Comparison of ENCODE assay signal across 16 cellular contexts in the genomic region with DNA sequence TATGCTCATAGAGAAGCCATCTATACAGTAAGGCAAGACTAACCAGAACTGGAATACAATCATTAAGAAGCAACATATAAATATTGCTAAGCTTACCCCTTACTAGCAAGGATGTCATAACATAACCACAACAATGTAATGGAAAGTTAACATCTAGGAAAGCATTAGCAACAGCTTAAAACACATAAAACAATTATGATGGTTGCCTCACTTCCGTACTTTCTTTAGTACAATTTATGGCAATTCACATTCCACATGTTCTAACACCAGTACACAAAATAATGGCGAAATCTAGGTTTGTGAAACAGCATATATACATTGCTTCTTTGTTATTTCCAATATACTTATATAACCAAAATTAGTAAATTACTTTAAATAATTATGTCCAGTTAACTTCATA.
DNase-seq lines count a peak whose midpoint lies in the region; ATAC-seq, FAIRE-seq and TF ChIP-seq lines count a peak whose summit lies in the region.
"Had no signal": no experiment of that assay in that cellular context is flagged by ENCODE, and none has a peak within 500 bp of the region (broad histone marks: within the 10 kb centered on the region; RNA-seq: fewer than 3 reads in every experiment).

No MANE protein-coding gene starts in this region.

- TF ChIP-seq CTCF in bronchial epithelial cell (IDR thresholded peaks at IDR 0.05; ENCODE audit: insufficient read depth, low read length, severe bottlenecking): no peak

- no peaks in the 10 kb centered on the region for H3K27me3 ChIP-seq in bronchial epithelial cell (ENCODE audit: control insufficient read depth, insufficient read depth, low read length)

- no peak for ATAC-seq in GM21723 (IDR thresholded peaks at IDR 0.05; ENCODE audit: unreplicated experiment)
- ATAC-seq: HCT116 had no signal

- intact Hi-C loops in activated T-helper 2 cell treated with anti-CD3 and anti-CD28 coated beads, Interferon-gamma antibody, Interleukin-2, Interleukin-4, amounts not matched to agents 10 μg/mL and 5 μg/mL and 100 μg/mL, durations not matched to agents 14 hours and 24 hours and 36 hours (cut with micrococcal nuclease): no loop called here

- no peaks in the 10 kb centered on the region for H3K36me3 ChIP-seq in bronchial epithelial cell (ENCODE audit: control insufficient read depth, insufficient read depth, low read length)

- FAIRE-seq in GM18507 (lab: Jason Lieb, UNC) (peak; percentile 26), bronchial epithelial cell (lab: Jason Lieb, UNC) (no peak)
- FAIRE-seq: RCC 7860 had no signal

- no peak overlapping the region for H3K4me3 Mint-ChIP-seq in activated T-helper 2 cell treated with anti-CD3 and anti-CD28 coated beads, Interferon-gamma antibody, Interleukin-2, Interleukin-4, amounts not matched to agents 10 μg/mL and 5 μg/mL and 100 μg/mL, durations not matched to agents 14 hours and 24 hours and 36 hours (ENCODE audit: low read depth)
- H3K4me3 Mint-ChIP-seq: B cell; CD4-positive, CD25-positive, alpha-beta regulatory T cell had no signal

- no peaks in the 10 kb centered on the region for H3K9me3 Mint-ChIP-seq in activated T-helper 2 cell treated with anti-CD3 and anti-CD28 coated beads, Interferon-gamma antibody, Interleukin-2, Interleukin-4, amounts not matched to agents 10 μg/mL and 5 μg/mL and 100 μg/mL, durations not matched to agents 14 hours and 24 hours and 36 hours
- H3K9me3 Mint-ChIP-seq: CD4-positive, CD25-positive, alpha-beta regulatory T cell had no signal

- peaks cover 5% of the 10 kb centered on the region for H3K4me1 Mint-ChIP-seq in activated T-helper 2 cell treated with anti-CD3 and anti-CD28 coated beads, Interferon-gamma antibody, Interleukin-2, Interleukin-4, amounts not matched to agents 10 μg/mL and 5 μg/mL and 100 μg/mL, durations not matched to agents 14 hours and 24 hours and 36 hours (ENCODE audit: low read depth)

- no peaks in the 10 kb centered on the region for H3K36me3 Mint-ChIP-seq in activated T-helper 2 cell treated with anti-CD3 and anti-CD28 coated beads, Interferon-gamma antibody, Interleukin-2, Interleukin-4, amounts not matched to agents 10 μg/mL and 5 μg/mL and 100 μg/mL, durations not matched to agents 14 hours and 24 hours and 36 hours (ENCODE audit: low read depth)
- H3K36me3 Mint-ChIP-seq: CD4-positive, CD25-positive, alpha-beta regulatory T cell had no signal

- no peak overlapping the region for H3K4me3 ChIP-seq in bronchial epithelial cell (ENCODE audit: low read depth, low read length)

- no peak overlapping the region for H3K27ac Mint-ChIP-seq in activated T-helper 2 cell treated with anti-CD3 and anti-CD28 coated beads, Interferon-gamma antibody, Interleukin-2, Interleukin-4, amounts not matched to agents 10 μg/mL and 5 μg/mL and 100 μg/mL, durations not matched to agents 14 hours and 24 hours and 36 hours
- H3K27ac Mint-ChIP-seq: B cell; CD4-positive, CD25-positive, alpha-beta regulatory T cell had no signal

- DNase-seq in GM18507 (ENCODE audit: extremely low spot score, insufficient read length, low read depth) (no peak), NOMO-1 (lab: John Stamatoyannopoulos, UW; ENCODE audit: unreplicated experiment in 2 of 2) (peak; percentile 79 to 97), bronchial epithelial cell (ENCODE audit: low read depth) (peak; percentile 6), iris pigment epithelial cell (ENCODE audit: low read depth) (peak; percentile 35), superior temporal gyrus (ENCODE audit: extremely low spot score) (no peak)
- no peak for DNase-seq in activated T-helper 2 cell treated with anti-CD3 and anti-CD28 coated beads, Interferon-gamma antibody, Interleukin-2, Interleukin-4, amounts not matched to agents 10 μg/mL and 5 μg/mL and 100 μg/mL, durations not matched to agents 14 hours and 24 hours and 36 hours (ENCODE audit: low spot score)
- DNase-seq: CD4-positive, CD25-positive, alpha-beta regulatory T cell; NCI-H1048; NCI-H1436 treated with DMSO at 0.1 percent for 48 hours; NCI-H2081; NCI-H82; SHP77 treated with DMSO at 0.1 percent for 48 hours had no signal

- H3K27me3 Mint-ChIP-seq in activated T-helper 2 cell treated with anti-CD3 and anti-CD28 coated beads, Interferon-gamma antibody, Interleukin-2, Interleukin-4, amounts not matched to agents 10 μg/mL and 5 μg/mL and 100 μg/mL, durations not matched to agents 14 hours and 24 hours and 36 hours (ENCODE audit: low read depth): peaks cover 4% of the 10 kb centered on the region
- H3K27me3 Mint-ChIP-seq: B cell had no signal

Comparison
In these comparisons a context has a peak if more than half of its experiments do, and no peak if none do; other contexts are left out.
1. DNase-seq: peak in NOMO-1 (2 of 2), bronchial epithelial cell (single experiment) and iris pigment epithelial cell (single experiment); none in GM18507 (single experiment), superior temporal gyrus (single experiment) and activated T-helper 2 cell treated with anti-CD3 and anti-CD28 coated beads, Interferon-gamma antibody, Interleukin-2, Interleukin-4, amounts not matched to agents 10 μg/mL and 5 μg/mL and 100 μg/mL, durations not matched to agents 14 hours and 24 hours and 36 hours (single experiment).